Comparison of ENCODE assay signal across 8 cellular contexts in genomic region chr5:122192883-122193496, GRCh38.
DNase-seq lines count a peak whose midpoint lies in the region; ATAC-seq and TF ChIP-seq lines count a peak whose summit lies in the region.

No MANE protein-coding gene starts in this region.

- H3K79me2 ChIP-seq in mesendoderm (ENCODE audit: control insufficient read depth, insufficient read depth, low read length), result no peaks in the 10 kb centered on the region

- H3K4me2 ChIP-seq in mesendoderm (ENCODE audit: low read length), result no peak overlapping the region

- no CpG with 5 or more reads among the region's 4 CpGs for WGBS in mesendoderm (ENCODE audit: extremely low coverage, insufficient coverage, low lambda C conversion rate)

- intact Hi-C loops in activated naive CD4-positive, alpha-beta T cell treated with anti-CD3 and anti-CD28 coated beads for 36 hours (cut with micrococcal nuclease), result loop anchor here (1.0 to 10.0 kb wide), 4 partner anchors 222 to 1179 kb away; no protein-coding TSS in a partner anchor
- intact Hi-C loops in Panc1 (cut with micrococcal nuclease; ENCODE audit: unreplicated experiment), result loop anchor here (1.0 kb wide), 1 partner anchor 222 kb away; no protein-coding TSS in a partner anchor

- H3K36me3 ChIP-seq in Panc1 (ENCODE audit: control insufficient read depth, insufficient read depth, low read length) (no peaks in the 10 kb centered on the region), mesendoderm (ENCODE audit: control insufficient read depth, insufficient read depth, low read length) (no peaks in the 10 kb centered on the region)
- H3K36me3 ChIP-seq in effector memory CD4-positive, alpha-beta T cell (ENCODE audit: control insufficient read depth, insufficient read depth, low read length), result no peaks in the 10 kb centered on the region

- H3K4me3 Mint-ChIP-seq in activated naive CD4-positive, alpha-beta T cell treated with anti-CD3 and anti-CD28 coated beads for 36 hours, result no peak overlapping the region

- H3K4ac ChIP-seq in mesendoderm (ENCODE audit: low read depth, low read length), result no peak overlapping the region

- no peaks in the 10 kb centered on the region for H3K4me1 Mint-ChIP-seq in activated naive CD4-positive, alpha-beta T cell treated with anti-CD3 and anti-CD28 coated beads for 36 hours (ENCODE audit: low read depth)

- H2BK15ac ChIP-seq in mesendoderm (replicated peaks; ENCODE audit: low read depth), result no peak overlapping the region

- H3K27me3 ChIP-seq in Panc1 (ENCODE audit: control insufficient read depth, insufficient read depth, low read length) (no peaks in the 10 kb centered on the region), mesendoderm (ENCODE audit: insufficient read depth, low read length, poor library complexity) (no peaks in the 10 kb centered on the region)
- no peaks in the 10 kb centered on the region for H3K27me3 ChIP-seq in effector memory CD4-positive, alpha-beta T cell (replicated peaks; ENCODE audit: control insufficient read depth, insufficient read depth, low read length, poor library complexity, severe bottlenecking)

- H3K23ac ChIP-seq in mesendoderm (ENCODE audit: low read length), result no peak overlapping the region

- H4K5ac ChIP-seq in mesendoderm (ENCODE audit: low read length), result no peak overlapping the region

- no peak overlapping the region for H3K27ac Mint-ChIP-seq in activated naive CD4-positive, alpha-beta T cell treated with anti-CD3 and anti-CD28 coated beads for 36 hours

- peaks cover 42% of the 10 kb centered on the region for H3K27me3 Mint-ChIP-seq in activated naive CD4-positive, alpha-beta T cell treated with anti-CD3 and anti-CD28 coated beads for 36 hours (ENCODE audit: low read depth)

- no peaks in the 10 kb centered on the region for H3K79me1 ChIP-seq in mesendoderm (ENCODE audit: low read length)

- no peak overlapping the region for H3K9ac ChIP-seq in mesendoderm (ENCODE audit: low read length)

- POLR2A ChIA-PET in Panc1 (lab: Charles Lee), result no interaction called here

- TF ChIP-seq CTCF in Panc1 (IDR thresholded peaks at IDR 0.05), result peak; percentile 68; the same call in 1 of the 2 replicates

- CTCF ChIA-PET in activated naive CD4-positive, alpha-beta T cell treated with anti-CD3 and anti-CD28 coated beads for 36 hours (lab: Charles Lee), result interaction anchor here (0.5 kb wide), 1 partner anchor 302 kb away, joined by 3 read pairs; no protein-coding TSS in a partner anchor
- CTCF ChIA-PET in Panc1 (lab: Charles Lee), result no interaction called here

- H3K27ac ChIP-seq in Panc1 (ENCODE audit: low read length), result no peak overlapping the region
- H3K27ac ChIP-seq in mesendoderm (ENCODE audit: low read depth, low read length), result no peak overlapping the region
- no peak overlapping the region for H3K27ac ChIP-seq in effector memory CD4-positive, alpha-beta T cell (ENCODE audit: insufficient read depth, low read length, poor library complexity, severe bottlenecking)

- H3K36me3 Mint-ChIP-seq in activated naive CD4-positive, alpha-beta T cell treated with anti-CD3 and anti-CD28 coated beads for 36 hours (ENCODE audit: low read depth), result no peaks in the 10 kb centered on the region

- H4K8ac ChIP-seq in mesendoderm (ENCODE audit: low read depth, low read length), result no peak overlapping the region

- no peak overlapping the region for H2BK5ac ChIP-seq in mesendoderm (ENCODE audit: low read length)

- no peaks in the 10 kb centered on the region for H3K4me1 ChIP-seq in Panc1 (ENCODE audit: control insufficient read depth, insufficient read depth, low read length)
- H3K4me1 ChIP-seq in mesendoderm (ENCODE audit: control insufficient read depth, low read depth, low read length), result no peaks in the 10 kb centered on the region
- no peaks in the 10 kb centered on the region for H3K4me1 ChIP-seq in effector memory CD4-positive, alpha-beta T cell (ENCODE audit: control insufficient read depth, insufficient read depth, low read length, poor library complexity, severe bottlenecking)

- H3K18ac ChIP-seq in mesendoderm (ENCODE audit: low read length), result no peak overlapping the region

- H3K9me3 ChIP-seq in Panc1 (ENCODE audit: control insufficient read depth, insufficient read depth, low read depth, low read length), result no peaks in the 10 kb centered on the region
- H3K9me3 ChIP-seq in effector memory CD4-positive, alpha-beta T cell (ENCODE audit: control insufficient read depth, low read length), result no peaks in the 10 kb centered on the region

- no peak overlapping the region for H2AK5ac ChIP-seq in mesendoderm (ENCODE audit: low read length)

- no peak overlapping the region for H3K56ac ChIP-seq in mesendoderm (ENCODE audit: low read length)

- in situ Hi-C loops in Panc1 (cut with HindIII; ENCODE audit: low pct_unique_long_range_greater_than_20kb, low sequenced_read_pairs), result no loop called here

- H3K4me3 ChIP-seq in Panc1 (ENCODE audit: low read depth in 2 of 2, low read length in 2 of 2), result no peak overlapping the region
- no peak overlapping the region for H3K4me3 ChIP-seq in mesendoderm (ENCODE audit: low read length)
- H3K4me3 ChIP-seq in effector memory CD4-positive, alpha-beta T cell (ENCODE audit: insufficient read depth, low read depth, low read length, poor library complexity, severe bottlenecking), result no peak overlapping the region

- BruUV-seq in Panc1 (replicated peaks; lab: Mats Ljungman, UMichigan), result no TSS peak

- ATAC-seq in Panc1, result peak; percentile 83

- peak; percentile 20 for DNase-seq in activated naive CD4-positive, alpha-beta T cell treated with anti-CD3 and anti-CD28 coated beads for 36 hours
- no peak for DNase-seq in activated naive CD4-positive, alpha-beta T cell (lab: John Stamatoyannopoulos, UW)
- DNase-seq in HCEC 1CT (peak; percentile 66), LHCN-M2 (ENCODE audit: low read depth) (peak; percentile 68), Panc1 (ENCODE audit: low read depth, low spot score) (peak; percentile 38), mesendoderm (peak; percentile 75)
- peak; percentile 2 for DNase-seq in effector CD4-positive, alpha-beta T cell
- DNase-seq in effector memory CD4-positive, alpha-beta T cell, result no peak

- H3K9me3 Mint-ChIP-seq in activated naive CD4-positive, alpha-beta T cell treated with anti-CD3 and anti-CD28 coated beads for 36 hours, result no peaks in the 10 kb centered on the region

- H2BK120ac ChIP-seq in mesendoderm (ENCODE audit: low read depth, low read length), result no peak overlapping the region

Comparison
In these comparisons a context has a peak if more than half of its experiments do, and no peak if none do; other contexts are left out.
1. DNase-seq: peak in activated naive CD4-positive, alpha-beta T cell treated with anti-CD3 and anti-CD28 coated beads for 36 hours (single experiment), HCEC 1CT (single experiment), LHCN-M2 (single experiment), Panc1 (single experiment), effector CD4-positive, alpha-beta T cell (single experiment) and mesendoderm (single experiment); none in activated naive CD4-positive, alpha-beta T cell (0 of 4) and effector memory CD4-positive, alpha-beta T cell (0 of 3).